In genomic region chr17:65265276-65265675, GRCh38 we compare ENCODE assay signal across 20 cellular contexts.
"Had no signal": no experiment of that assay in that cellular context is flagged by ENCODE, and none has a peak within 500 bp of the region (broad histone marks: within the 10 kb centered on the region; RNA-seq: fewer than 3 reads in every experiment).

No MANE protein-coding gene starts in this region.

- H3K27me3 Mint-ChIP-seq: activated naive CD8-positive, alpha-beta T cell had no signal

- H3K4me3 ChIP-seq: coronary artery, gastroesophageal sphincter, pancreas, psoas muscle, testis, transverse colon had no signal

- H3K9me3 Mint-ChIP-seq: effector memory CD8-positive, alpha-beta T cell had no signal

- H3K4me3 Mint-ChIP-seq: activated naive CD8-positive, alpha-beta T cell; effector memory CD8-positive, alpha-beta T cell had no signal

- ATAC-seq: effector memory CD8-positive, alpha-beta T cell; gastroesophageal sphincter; left cardiac atrium; left ventricle myocardium superior; pancreas; psoas muscle had no signal

- H3K27ac ChIP-seq: brain microvascular endothelial cell, coronary artery, gastroesophageal sphincter, pancreas, psoas muscle, testis, transverse colon had no signal

- DNase-seq: activated CD4-positive, alpha-beta T cell treated with anti-CD3 and anti-CD28 coated beads for 4 hours; activated CD4-positive, alpha-beta T cell treated with anti-CD3 and anti-CD28 coated beads, Interleukin-2, amount 50 U/mL, for 4 hours; activated CD4-positive, CD25-positive, alpha-beta regulatory T cell; amniotic stem cell; brain microvascular endothelial cell; effector memory CD8-positive, alpha-beta T cell; head of caudate nucleus; hippocampal formation; left cardiac atrium; left ventricle myocardium superior; mammary epithelial cell; pancreas; psoas muscle; stimulated activated CD4-positive, alpha-beta T cell treated with anti-CD3 and anti-CD28 coated beads, Interleukin-15, amount 100 ng/mL, for 24 hours; stimulated activated CD4-positive, alpha-beta T cell treated with anti-CD3 and anti-CD28 coated beads, Interleukin-2, amount 100 ng/mL, for 24 hours; testis; transverse colon had no signal

- H3K9me3 ChIP-seq: gastroesophageal sphincter, pancreas, psoas muscle, testis had no signal

- H3K4me1 ChIP-seq: gastroesophageal sphincter, pancreas, psoas muscle, testis had no signal

- H3K27me3 ChIP-seq: brain microvascular endothelial cell, gastroesophageal sphincter, pancreas, testis, transverse colon had no signal

- H3K36me3 ChIP-seq: brain microvascular endothelial cell, gastroesophageal sphincter, pancreas, transverse colon had no signal

- H3K27ac Mint-ChIP-seq: activated naive CD8-positive, alpha-beta T cell; effector memory CD8-positive, alpha-beta T cell had no signal
